11 cellular contexts compared by ENCODE assay signal in genomic region chr22:44363214-44363979, GRCh38. TPM values are rescaled to one million over a fixed set of nuclear protein-coding genes. Genes with fewer than 3 reads are reported as not detected.
A peak's percentile ranks its signal among the peaks of the same experiment; 100 is the strongest.
DNase-seq lines count a peak whose midpoint lies in the region; ATAC-seq lines count a peak whose summit lies in the region.
"Had no signal": no experiment of that assay in that cellular context is flagged by ENCODE, and none has a peak within 500 bp of the region (broad histone marks: within the 10 kb centered on the region; RNA-seq: fewer than 3 reads in every experiment).

No MANE protein-coding gene starts in this region.

- peak overlapping the region; percentile 2 for H2BK15ac ChIP-seq in mesenchymal stem cell (ENCODE audit: low read depth, poor library complexity, severe bottlenecking)

- H3K14ac ChIP-seq in mesenchymal stem cell (ENCODE audit: low read length in 2 of 2), result no peak overlapping the region

- H3K9ac ChIP-seq in duodenal mucosa (ENCODE audit: low read depth in 1 of 2, low read length in 2 of 2), result no peak overlapping the region
- H3K9ac ChIP-seq in mesenchymal stem cell (ENCODE audit: low read length), result peak overlapping the region; percentile 82

- H3K4ac ChIP-seq in mesenchymal stem cell (ENCODE audit: low read depth in 1 of 2, low read length in 2 of 2), result peak overlapping the region in 1 of 2 experiments; percentile 25

- H2BK120ac ChIP-seq in mesenchymal stem cell (ENCODE audit: low read depth, low read length), result peak overlapping the region; percentile 2

- H2BK5ac ChIP-seq in mesenchymal stem cell (ENCODE audit: low read depth, low read length, poor library complexity, severe bottlenecking), result no peak overlapping the region

- no peak for ATAC-seq in GM18517 (IDR thresholded peaks at IDR 0.05; ENCODE audit: unreplicated experiment)

- H2BK12ac ChIP-seq in mesenchymal stem cell (ENCODE audit: low read length in 2 of 2), result peak overlapping the region; percentile 37 to 62

- no peak overlapping the region for H2AK5ac ChIP-seq in mesenchymal stem cell (ENCODE audit: low read length, severe bottlenecking)

- no peaks in the 10 kb centered on the region for H3K9me3 ChIP-seq in duodenal mucosa (ENCODE audit: control insufficient read depth in 1 of 2, low read length in 2 of 2)
- H3K9me3 ChIP-seq in mesenchymal stem cell (ENCODE audit: control insufficient read depth, low read length), result no peaks in the 10 kb centered on the region
- H3K9me3 ChIP-seq: HAP-1 had no signal

- no peak overlapping the region for H2AFZ ChIP-seq in mesenchymal stem cell (ENCODE audit: low read depth, low read length)

- peak overlapping the region in 1 of 2 experiments; percentile 81 for H3K18ac ChIP-seq in mesenchymal stem cell (ENCODE audit: low read depth in 1 of 2, low read length in 2 of 2)

- WGBS in mesenchymal stem cell, result 62% methylated on average over 25 of the region's 26 CpGs

- H3K36me3 ChIP-seq in duodenal mucosa (ENCODE audit: control insufficient read depth in 1 of 2, insufficient read depth in 2 of 2, low read length in 2 of 2), result no peaks in the 10 kb centered on the region
- no peaks in the 10 kb centered on the region for H3K36me3 ChIP-seq in mesenchymal stem cell (ENCODE audit: control insufficient read depth in 1 of 2, insufficient read depth in 2 of 2, low read depth in 1 of 2, low read length in 2 of 2)
- H3K36me3 ChIP-seq: HAP-1 had no signal

- H3K23ac ChIP-seq in mesenchymal stem cell (ENCODE audit: low read length in 2 of 2), result no peak overlapping the region

- peak overlapping the region; percentile 93 for H4K91ac ChIP-seq in mesenchymal stem cell (ENCODE audit: low read length)

- H3K27ac ChIP-seq in duodenal mucosa (ENCODE audit: low read depth, low read length) (peak overlapping the region; percentile 32), mesenchymal stem cell (ENCODE audit: low read length, poor library complexity, severe bottlenecking) (no peak overlapping the region)

- DNase-seq in A172 (ENCODE audit: low spot score) (peak; percentile 84), NCI-H2029 (lab: John Stamatoyannopoulos, UW) (peak; percentile 74), mesenchymal stem cell (peak; percentile 93), foreskin melanocyte (no peak), NCI-H2227 treated with DMSO at 0.1 percent for 48 hours (lab: John Stamatoyannopoulos, UW) (no peak), inferior parietal cortex (ENCODE audit: extremely low spot score) (no peak)
- DNase-seq: activated naive CD8-positive, alpha-beta T cell treated with anti-CD3 and anti-CD28 coated beads, Interleukin-2, amount 10 ng/mL, durations not matched to agents 7 days and 5 days; NK-92 treated with Interleukin-12 subunit alpha and Interleukin-12 subunit beta, amount 100 ng/mL, for 24 hours had no signal

- no peaks in the 10 kb centered on the region for H3K79me1 ChIP-seq in mesenchymal stem cell (replicated peaks; ENCODE audit: low read length, poor library complexity, severe bottlenecking)

- no peak overlapping the region for H3K4me3 ChIP-seq in duodenal mucosa (ENCODE audit: low read depth in 1 of 2, low read length in 2 of 2)
- H3K4me3 ChIP-seq in mesenchymal stem cell (ENCODE audit: insufficient read depth in 1 of 2, low read depth in 1 of 2, low read length in 2 of 2), result peak overlapping the region in 1 of 2 experiments; percentile 53
- H3K4me3 ChIP-seq: HAP-1 had no signal

- H3K27me3 ChIP-seq in duodenal mucosa (ENCODE audit: control insufficient read depth in 1 of 2, insufficient read depth in 2 of 2, low read length in 2 of 2), result no peaks in the 10 kb centered on the region
- peaks cover 8 to 40% of the 10 kb centered on the region in 2 experiments for H3K27me3 ChIP-seq in mesenchymal stem cell (ENCODE audit: control insufficient read depth in 1 of 2, insufficient read depth in 1 of 2, low read length in 2 of 2)

- H3K4me2 ChIP-seq in mesenchymal stem cell (ENCODE audit: low read length, poor library complexity, severe bottlenecking), result no peak overlapping the region

- peak overlapping the region; percentile 88 for H4K8ac ChIP-seq in mesenchymal stem cell (ENCODE audit: low read length)

- H3K4me1 ChIP-seq in duodenal mucosa (ENCODE audit: control insufficient read depth in 1 of 2, insufficient read depth in 2 of 2, low read length in 2 of 2) (peaks cover 0 to 13% of the 10 kb centered on the region in 2 donors), mesenchymal stem cell (ENCODE audit: control insufficient read depth, insufficient read depth, low read depth, low read length) (peaks cover 5% of the 10 kb centered on the region)
- H3K4me1 ChIP-seq: HAP-1 had no signal

RNA-seq across cellular contexts. Expression of gene SHISAL1, which starts 50.6 kb away (rescaled TPM):
- 2.6 and 3.1 TPM in 2 replicates for total RNA-seq in A172 (2014; rRNA removed; shearing (Covaris generic))
- 1.9 TPM for polyA plus RNA-seq in mesenchymal stem cell (2013, experiment 1 of 2)
- 1.9 TPM for polyA plus RNA-seq in mesenchymal stem cell (2013, experiment 2 of 2)
- total RNA-seq: activated naive CD8-positive, alpha-beta T cell treated with anti-CD3 and anti-CD28 coated beads, Interleukin-2, amount 10 ng/mL, durations not matched to agents 7 days and 5 days had no signal

Comparison
In these comparisons a context has a peak if more than half of its experiments do, and no peak if none do; other contexts are left out.
1. DNase-seq: peak in A172 (single experiment), NCI-H2029 (single experiment) and mesenchymal stem cell (single experiment); none in foreskin melanocyte (single experiment), NCI-H2227 treated with DMSO at 0.1 percent for 48 hours (single experiment) and inferior parietal cortex (single experiment).